In the genomic region with DNA sequence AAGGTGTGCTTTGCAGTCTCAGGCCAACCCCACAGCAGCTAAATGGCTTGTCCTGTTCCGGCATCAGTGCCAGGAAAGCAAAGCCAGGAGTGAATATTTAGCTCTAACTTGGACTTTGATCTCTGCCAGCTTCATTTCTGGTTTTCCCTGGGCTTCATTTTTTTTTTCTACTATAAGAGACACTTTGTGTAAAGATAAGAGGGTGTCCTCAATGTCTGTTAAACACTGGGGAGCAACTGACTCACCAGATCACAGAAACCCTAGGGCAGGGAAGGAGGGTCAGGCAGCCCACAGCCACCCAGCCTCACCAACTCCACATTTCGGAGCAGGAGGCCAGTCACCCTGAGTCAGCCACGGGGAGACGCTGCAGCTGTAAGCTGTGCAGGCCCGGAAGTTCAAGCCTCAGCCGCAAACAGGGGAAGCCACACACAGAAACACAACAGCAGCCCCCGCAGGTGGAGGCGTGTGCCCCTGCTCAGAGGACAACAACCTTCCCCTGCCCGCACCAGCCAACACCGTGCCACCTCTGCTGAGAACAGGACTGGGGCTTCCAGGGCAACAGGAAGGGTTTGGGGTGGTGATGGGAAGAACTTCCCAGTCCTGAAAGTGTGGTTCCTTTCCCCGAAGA, we compare ENCODE assay signal across 8 cellular contexts. TPM values are rescaled to one million over a fixed set of nuclear protein-coding genes. Genes with fewer than 3 reads are reported as not detected.
A peak's percentile ranks its signal among the peaks of the same experiment; 100 is the strongest.
DNase-seq lines count a peak whose midpoint lies in the region; ATAC-seq, FAIRE-seq and TF ChIP-seq lines count a peak whose summit lies in the region.

No MANE protein-coding gene starts in this region.

- peaks cover 53% of the 10 kb centered on the region for H3K36me3 Mint-ChIP-seq in activated T-helper 17 cell treated with anti-CD3 and anti-CD28 coated beads, Interleukin-2, amount 50 U/mL, for 72 hours (ENCODE audit: low read depth)

- peaks cover 82% of the 10 kb centered on the region for H3K79me2 ChIP-seq in PC-9 (ENCODE audit: low read depth)

- peak overlapping the region; percentile 83 for H3K4me2 ChIP-seq in PC-9

- H3K9me2 ChIP-seq in PC-9 (ENCODE audit: insufficient read depth) = no peaks in the 10 kb centered on the region

- TSS peak; percentile 4 for BruUV-seq in PC-9 (replicated peaks; lab: Mats Ljungman, UMichigan)

- peaks cover 72% of the 10 kb centered on the region for H3F3A ChIP-seq in PC-9 (ENCODE audit: insufficient read depth, low read depth)

- in situ Hi-C loops in transverse colon (cut with MboI; ENCODE audit: low pct_ligation_motif_present in 1 of 4, low pct_unique_long_range_greater_than_20kb in 1 of 4, low sequenced_read_pairs in 3 of 4) = loop anchor here in 3 of 4 donors (10.0 to 25.0 kb wide), 3 partner anchors 119 to 202 kb away; partner anchors contain the start of genes TAPBPL (in 3 of the 3), VAMP1 (in 2 of the 3) and GAPDH (in 1 of the 3)

- H3K4me3 ChIP-seq in PC-9 (peak overlapping the region; percentile 49), pancreas (peak overlapping the region in 2 of 4 donors; percentile 34 to 90), transverse colon (peak overlapping the region; percentile 20 to 84 (median 29))

- H3K27ac Mint-ChIP-seq in activated T-helper 17 cell treated with anti-CD3 and anti-CD28 coated beads, Interleukin-2, amount 50 U/mL, for 72 hours = no peak overlapping the region

- no peaks in the 10 kb centered on the region for H3K27me3 Mint-ChIP-seq in activated T-helper 17 cell treated with anti-CD3 and anti-CD28 coated beads, Interleukin-2, amount 50 U/mL, for 72 hours

- no peaks in the 10 kb centered on the region for H3K27me3 ChIP-seq in PC-9 (ENCODE audit: insufficient read depth, low read depth)
- H3K27me3 ChIP-seq in foreskin keratinocyte = no peaks in the 10 kb centered on the region
- H3K27me3 ChIP-seq in pancreas = no peaks in the 10 kb centered on the region
- no peaks in the 10 kb centered on the region for H3K27me3 ChIP-seq in transverse colon

- DNase-seq in PC-9 (peak; percentile 76), foreskin keratinocyte (peak; percentile 67 to 84), pancreas (peak; percentile 77 to 82 (median 80)), transverse colon (peak; percentile 84), NCI-H1048 (lab: John Stamatoyannopoulos, UW) (no peak)

- H3K27ac ChIP-seq in PC-9 (peak overlapping the region; percentile 95), foreskin keratinocyte (peak overlapping the region; percentile 85), pancreas (peak overlapping the region; percentile 93 to 99 (median 96)), transverse colon (peak overlapping the region; percentile 94 to 99 (median 98))

- H3K9me3 ChIP-seq in PC-9 (ENCODE audit: insufficient read depth, low read depth) (no peaks in the 10 kb centered on the region), pancreas (no peaks in the 10 kb centered on the region), transverse colon (no peaks in the 10 kb centered on the region)

- POLR2A ChIA-PET in PC-9 (lab: Charles Lee; ENCODE audit: unreplicated experiment) = interaction anchor here (0.6 to 2.7 kb wide), 18 partner anchors 7 to 250 kb away, joined by 3 to 58 read pairs (median 4); partner anchors contain the start of gene GAPDH

- TF ChIP-seq CTCF in PC-9 (conservative IDR thresholded peaks at IDR 0.05) (peak; percentile 53; the same call in 1 of the 2 replicates), foreskin keratinocyte (conservative IDR thresholded peaks at IDR 0.05) (peak; percentile 80), pancreas (IDR thresholded peaks at IDR 0.05) (peak in 1 of 4 donors; percentile 13), transverse colon (IDR thresholded peaks at IDR 0.05) (peak; percentile 28 to 74 (median 47))

- CTCF ChIA-PET in PC-9 (lab: Charles Lee) = interaction anchor here (0.6 to 1.3 kb wide), 7 partner anchors 12 to 499 kb away, joined by 3 to 6 read pairs (median 4); no protein-coding TSS in a partner anchor

- no peak overlapping the region for H3K4me3 Mint-ChIP-seq in activated T-helper 17 cell treated with anti-CD3 and anti-CD28 coated beads, Interleukin-2, amount 50 U/mL, for 72 hours

- 0 to 1% methylated on average over 11 of the region's 11 CpGs for WGBS in pancreas, 2 donors
- WGBS in transverse colon (ENCODE audit: low coverage in 1 of 2), 2 donors = 0 to 2% methylated on average over 1 to 11 of the region's 11 CpGs

- H3K9me3 Mint-ChIP-seq in activated T-helper 17 cell treated with anti-CD3 and anti-CD28 coated beads, Interleukin-2, amount 50 U/mL, for 72 hours = no peaks in the 10 kb centered on the region

- intact Hi-C loops in PC-9 (cut with micrococcal nuclease; ENCODE audit: unreplicated experiment) (loop anchor here (1.0 to 2.0 kb wide), 9 partner anchors 22 to 198 kb away; partner anchors contain the start of gene TAPBPL), pancreas (cut with DNase I) (no loop called here), transverse colon (cut with DNase I; ENCODE audit: low total_unique reads) (loop anchor here (5.0 to 10.0 kb wide), 2 partner anchors 47 to 219 kb away; partner anchors contain the start of genes IFFO1 and LTBR)

- H3K4me1 ChIP-seq in PC-9 (replicated peaks; ENCODE audit: insufficient read depth) (peaks cover 82% of the 10 kb centered on the region), foreskin keratinocyte (peaks cover 40% of the 10 kb centered on the region), pancreas (peaks cover 30 to 47% (median 35%) of the 10 kb centered on the region in 3 donors), transverse colon (peaks cover 39 to 88% (median 77%) of the 10 kb centered on the region in 4 donors)

- H3K4me1 Mint-ChIP-seq in activated T-helper 17 cell treated with anti-CD3 and anti-CD28 coated beads, Interleukin-2, amount 50 U/mL, for 72 hours = peaks cover 37% of the 10 kb centered on the region

- TF ChIP-seq POLR2A in transverse colon (IDR thresholded peaks at IDR 0.05) = peak; percentile 10

- peaks cover 16% of the 10 kb centered on the region; the same call in 1 of the 2 replicates for H4K20me1 ChIP-seq in PC-9 (ENCODE audit: insufficient read depth)

- ATAC-seq in GM18498 (IDR thresholded peaks at IDR 0.05; ENCODE audit: unreplicated experiment) (peak; percentile 68), HG02798 (IDR thresholded peaks at IDR 0.05; ENCODE audit: poor library complexity, unreplicated experiment) (peak; percentile 71), foreskin keratinocyte (peak; percentile 63), pancreas (peak; percentile 62 to 71 (median 67))
- peak; percentile 87 for ATAC-seq in activated T-helper 17 cell treated with anti-CD3 and anti-CD28 coated beads, Interleukin-2, amount 50 U/mL, for 72 hours (replicated peaks)

- peak overlapping the region; percentile 63; the same call in 1 of the 2 replicates for H2AFZ ChIP-seq in PC-9

- no peak for TF ChIP-seq EP300 in transverse colon (IDR thresholded peaks at IDR 0.05; ENCODE audit: low read depth)

- H3K36me3 ChIP-seq in PC-9 (ENCODE audit: low read depth) (peaks cover 37% of the 10 kb centered on the region), pancreas (peaks cover under 1 to 30% (median 14%) of the 10 kb centered on the region in 3 donors), transverse colon (peaks cover 0 to 33% (median 15%) of the 10 kb centered on the region in 4 donors)

- FAIRE-seq in pancreas (lab: Jason Lieb, UNC) = no peak

RNA-seq across cellular contexts. Expression of gene TNFRSF1A, which starts 6.3 kb away (rescaled TPM):
- total RNA-seq in PC-9 (2021) (144 and 165 TPM in 2 replicates), foreskin keratinocyte (125 and 135 TPM in 2 replicates), pancreas (10 to 100 TPM; 23.5 to 68.1 (median 36.6) TPM), transverse colon (100 to 1,000 TPM; 229 to 317 (median 258) TPM)
- total RNA-seq in activated T-helper 17 cell treated with anti-CD3 and anti-CD28 coated beads, Interleukin-2, amount 50 U/mL, for 72 hours = 10 to 100 TPM; 42.1 to 74.1 TPM
- polyA plus RNA-seq in foreskin keratinocyte (113 TPM in 2 replicates), pancreas (10 to 100 TPM; 34.2 to 43.6 TPM)

RNA-seq across cellular contexts. Expression of gene PLEKHG6, which starts 25.1 kb away (rescaled TPM):
- total RNA-seq in PC-9 (2021) (86.5 and 89.9 TPM in 2 replicates), foreskin keratinocyte (3.3 and 4.5 TPM in 2 replicates), pancreas (10 to 100 TPM in 1 of 6 donors, 1 to 10 TPM in 5; 5.2 to 13.1 (median 7.2) TPM), transverse colon (100 to 1,000 TPM; 142 to 373 (median 198) TPM)
- total RNA-seq in activated T-helper 17 cell treated with anti-CD3 and anti-CD28 coated beads, Interleukin-2, amount 50 U/mL, for 72 hours = not detected
- polyA plus RNA-seq in foreskin keratinocyte (3.5 and 3.6 TPM in 2 replicates), pancreas (10 to 100 TPM; 15.7 to 23.5 TPM)

RNA-seq across cellular contexts. Expression of gene SCNN1A, which starts 39.8 kb away (rescaled TPM):
- total RNA-seq in PC-9 (2021) = 460 and 549 TPM in 2 replicates
- 1 to 10 TPM in 1 of 2 donors, not detected in 1; 1.6 TPM for total RNA-seq in activated T-helper 17 cell treated with anti-CD3 and anti-CD28 coated beads, Interleukin-2, amount 50 U/mL, for 72 hours
- 1.1 and 3.2 TPM in 2 replicates for total RNA-seq in foreskin keratinocyte
- polyA plus RNA-seq in foreskin keratinocyte = 1.2 and 3.2 TPM in 2 replicates
- total RNA-seq in pancreas = 10 to 100 TPM; 21.0 to 56.3 (median 37.8) TPM
- 10 to 100 TPM; 42.7 to 87.8 TPM for polyA plus RNA-seq in pancreas
- total RNA-seq in transverse colon = 100 to 1,000 TPM; 151 to 757 (median 502) TPM

RNA-seq across cellular contexts. Expression of gene LTBR, which starts 48.4 kb away (rescaled TPM):
- total RNA-seq in PC-9 (2021) (178 and 185 TPM in 2 replicates), foreskin keratinocyte (112 and 121 TPM in 2 replicates), pancreas (10 to 100 TPM; 50.0 to 75.2 (median 61.3) TPM), transverse colon (100 to 1,000 TPM; 148 to 367 (median 208) TPM)
- total RNA-seq in activated T-helper 17 cell treated with anti-CD3 and anti-CD28 coated beads, Interleukin-2, amount 50 U/mL, for 72 hours = under 1 TPM; 0.56 to 0.61 TPM
- polyA plus RNA-seq in foreskin keratinocyte (119 and 138 TPM in 2 replicates), pancreas (10 to 100 TPM; 74.2 to 82.1 TPM)

Comparison
In these comparisons a context has a peak if more than half of its experiments do, and no peak if none do; other contexts are left out.
1. intact Hi-C loops: an anchor here in PC-9 (1.0 to 2.0 kb wide) and transverse colon (5.0 to 10.0 kb wide); none called in pancreas.